ENCODE assay signal across 20 cellular contexts in genomic region chr2:15074751-15075700, GRCh38.
"Had no signal": no experiment of that assay in that cellular context is flagged by ENCODE, and none has a peak within 500 bp of the region (broad histone marks: within the 10 kb centered on the region; RNA-seq: fewer than 3 reads in every experiment).

No MANE protein-coding gene starts in this region.

- ATAC-seq: activated CD4-positive, alpha-beta T cell treated with anti-CD3 and anti-CD28 coated beads for 36 hours; pancreas; right lobe of liver; stimulated activated effector memory CD8-positive, alpha-beta T cell treated with anti-CD3 and anti-CD28 coated beads, Interleukin-12 subunit alpha, Interleukin-12 subunit beta, amount 100 ng/mL, for 72 hours had no signal

- H3K27ac ChIP-seq: pancreas, right lobe of liver, SJSA1, skin epidermis, stomach, thoracic aorta, upper lobe of left lung had no signal

- DNase-seq: activated B cell treated with CpG ODN at 0.5 μM for 24 hours; activated CD4-positive, alpha-beta T cell treated with anti-CD3 and anti-CD28 coated beads for 36 hours; activated CD4-positive, alpha-beta T cell treated with anti-CD3 and anti-CD28 coated beads, Interleukin-2, amount 50 U/mL, for 48 hours; activated effector memory CD4-positive, alpha-beta T cell treated with anti-CD3 and anti-CD28 coated beads, Interleukin-2, amount 50 U/mL, for 16 hours; activated naive CD4-positive, alpha-beta T cell treated with anti-CD3 and anti-CD28 coated beads, Interleukin-2, amount 10 ng/mL, durations not matched to agents 7 days and 5 days; dermis blood vessel endothelial cell; endodermal cell; immature natural killer cell; kidney glomerular epithelial cell; nephron progenitor cell; pancreas; right lobe of liver; stimulated activated CD4-positive, alpha-beta T cell treated with anti-CD3 and anti-CD28 coated beads, Interleukin-1b, Interleukin-23, amount 100 ng/mL, for 48 hours; stomach; T1000; upper lobe of left lung had no signal
